ENCODE assay signal across 1 cellular context in the genomic region with DNA sequence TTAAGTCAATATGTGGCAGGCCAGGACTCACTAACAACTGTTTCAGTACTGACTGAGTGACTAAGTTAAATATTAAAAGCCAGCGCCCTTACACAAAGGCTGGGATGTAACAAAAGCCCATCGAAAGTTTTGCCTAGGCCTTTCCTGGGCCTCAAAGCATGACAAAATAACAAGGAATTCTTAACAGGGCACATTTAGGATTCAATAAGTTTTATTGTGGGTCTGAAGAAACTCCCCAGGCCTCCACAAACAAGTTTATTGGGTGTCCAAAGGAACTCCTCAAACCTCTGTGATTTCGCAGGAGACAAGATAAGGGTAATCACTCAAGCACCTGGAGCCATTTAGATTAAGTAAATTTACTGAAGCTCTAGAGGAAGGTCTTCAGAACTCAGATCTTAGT.
TF ChIP-seq lines count a peak whose summit lies in the region.

No MANE protein-coding gene starts in this region.

TF ChIP-seq in GM23338, 12 proteins besides CTCF, POLR2A, EP300 and RAD21 (continued from another document):
- TF ChIP-seq, protein P1, sequence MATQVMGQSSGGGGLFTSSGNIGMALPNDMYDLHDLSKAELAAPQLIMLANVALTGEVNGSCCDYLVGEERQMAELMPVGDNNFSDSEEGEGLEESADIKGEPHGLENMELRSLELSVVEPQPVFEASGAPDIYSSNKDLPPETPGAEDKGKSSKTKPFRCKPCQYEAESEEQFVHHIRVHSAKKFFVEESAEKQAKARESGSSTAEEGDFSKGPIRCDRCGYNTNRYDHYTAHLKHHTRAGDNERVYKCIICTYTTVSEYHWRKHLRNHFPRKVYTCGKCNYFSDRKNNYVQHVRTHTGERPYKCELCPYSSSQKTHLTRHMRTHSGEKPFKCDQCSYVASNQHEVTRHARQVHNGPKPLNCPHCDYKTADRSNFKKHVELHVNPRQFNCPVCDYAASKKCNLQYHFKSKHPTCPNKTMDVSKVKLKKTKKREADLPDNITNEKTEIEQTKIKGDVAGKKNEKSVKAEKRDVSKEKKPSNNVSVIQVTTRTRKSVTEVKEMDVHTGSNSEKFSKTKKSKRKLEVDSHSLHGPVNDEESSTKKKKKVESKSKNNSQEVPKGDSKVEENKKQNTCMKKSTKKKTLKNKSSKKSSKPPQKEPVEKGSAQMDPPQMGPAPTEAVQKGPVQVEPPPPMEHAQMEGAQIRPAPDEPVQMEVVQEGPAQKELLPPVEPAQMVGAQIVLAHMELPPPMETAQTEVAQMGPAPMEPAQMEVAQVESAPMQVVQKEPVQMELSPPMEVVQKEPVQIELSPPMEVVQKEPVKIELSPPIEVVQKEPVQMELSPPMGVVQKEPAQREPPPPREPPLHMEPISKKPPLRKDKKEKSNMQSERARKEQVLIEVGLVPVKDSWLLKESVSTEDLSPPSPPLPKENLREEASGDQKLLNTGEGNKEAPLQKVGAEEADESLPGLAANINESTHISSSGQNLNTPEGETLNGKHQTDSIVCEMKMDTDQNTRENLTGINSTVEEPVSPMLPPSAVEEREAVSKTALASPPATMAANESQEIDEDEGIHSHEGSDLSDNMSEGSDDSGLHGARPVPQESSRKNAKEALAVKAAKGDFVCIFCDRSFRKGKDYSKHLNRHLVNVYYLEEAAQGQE (IDR thresholded peaks at IDR 0.05; ENCODE audit: unreplicated experiment): no peak
TF ChIP-seq in GM23338: peak in this region for 0.
